Comparison of ENCODE assay signal across 11 cellular contexts in genomic region chr3:15964605-15965061, GRCh38.
DNase-seq lines count a peak whose midpoint lies in the region; ATAC-seq and TF ChIP-seq lines count a peak whose summit lies in the region.
"Had no signal": no experiment of that assay in that cellular context is flagged by ENCODE, and none has a peak within 500 bp of the region (broad histone marks: within the 10 kb centered on the region; RNA-seq: fewer than 3 reads in every experiment).

No MANE protein-coding gene starts in this region.

- H3K4me3 Mint-ChIP-seq in activated CD4-positive, alpha-beta T cell treated with anti-CD3 and anti-CD28 coated beads, Interleukin-2, amount 10 ng/mL, durations not matched to agents 7 days and 5 days, result no peak overlapping the region
- H3K4me3 Mint-ChIP-seq: CD8-positive, alpha-beta T cell had no signal

- no peaks in the 10 kb centered on the region for H3K4me1 Mint-ChIP-seq in activated CD4-positive, alpha-beta T cell treated with anti-CD3 and anti-CD28 coated beads, Interleukin-2, amount 10 ng/mL, durations not matched to agents 7 days and 5 days

- DNase-seq in AG04449 (ENCODE audit: low read depth, low spot score), result no peak
- peak; percentile 34 for DNase-seq in Karpas-422
- peak; percentile 69 for DNase-seq in astrocyte of the spinal cord (ENCODE audit: low read depth, low spot score)
- peak; percentile 14 for DNase-seq in medulla oblongata (ENCODE audit: extremely low spot score)
- DNase-seq in activated CD4-positive, alpha-beta T cell treated with anti-CD3 and anti-CD28 coated beads, Interleukin-2, amount 10 ng/mL, durations not matched to agents 7 days and 5 days, result no peak
- DNase-seq in NCI-H774 (lab: John Stamatoyannopoulos, UW), result no peak
- DNase-seq: CD8-positive, alpha-beta T cell; upper lobe of left lung had no signal

- no peaks in the 10 kb centered on the region for H3K4me1 ChIP-seq in Karpas-422 (ENCODE audit: low read length)
- H3K4me1 ChIP-seq: upper lobe of left lung had no signal

- no peaks in the 10 kb centered on the region for H3K9me3 Mint-ChIP-seq in activated CD4-positive, alpha-beta T cell treated with anti-CD3 and anti-CD28 coated beads, Interleukin-2, amount 10 ng/mL, durations not matched to agents 7 days and 5 days
- H3K9me3 Mint-ChIP-seq: CD8-positive, alpha-beta T cell had no signal

- no peak overlapping the region for H3K27ac ChIP-seq in Karpas-422 (ENCODE audit: low read length)
- H3K27ac ChIP-seq: KMS-11, upper lobe of left lung had no signal

- TF ChIP-seq CTCF in AG04449 (IDR thresholded peaks at IDR 0.05; ENCODE audit: insufficient read depth, low read length, missing control alignments) (no peak), astrocyte of the spinal cord (IDR thresholded peaks at IDR 0.05; ENCODE audit: low read depth, low read length) (no peak)

- peak overlapping the region; percentile 27 for H3K4me3 ChIP-seq in AG04449 (ENCODE audit: low read depth, low read length)
- H3K4me3 ChIP-seq in Karpas-422 (ENCODE audit: low read length), result no peak overlapping the region
- H3K4me3 ChIP-seq in astrocyte of the spinal cord (ENCODE audit: low read depth, low read length), result no peak overlapping the region
- H3K4me3 ChIP-seq: upper lobe of left lung had no signal

- ATAC-seq in HG03460 (IDR thresholded peaks at IDR 0.05; ENCODE audit: unreplicated experiment) (no peak), GM21423 (IDR thresholded peaks at IDR 0.05; ENCODE audit: unreplicated experiment) (no peak)
- ATAC-seq: CD8-positive, alpha-beta T cell had no signal

- no peak overlapping the region for H3K4me2 ChIP-seq in Karpas-422 (ENCODE audit: low read depth, low read length, poor library complexity, severe bottlenecking)
- H3K4me2 ChIP-seq: KMS-11 had no signal

- H3K36me3 ChIP-seq in Karpas-422 (ENCODE audit: insufficient read depth, low read length), result no peaks in the 10 kb centered on the region
- H3K36me3 ChIP-seq: upper lobe of left lung had no signal

- no peaks in the 10 kb centered on the region for H3K9me2 ChIP-seq in Karpas-422 (replicated peaks; ENCODE audit: insufficient read depth, low read length)

- H4K20me1 ChIP-seq in Karpas-422 (ENCODE audit: insufficient read depth, low read depth, low read length), result no peaks in the 10 kb centered on the region

- no peaks in the 10 kb centered on the region for H3K27me3 ChIP-seq in Karpas-422 (ENCODE audit: low read length)
- H3K27me3 ChIP-seq: upper lobe of left lung had no signal

- no peak overlapping the region for H2AFZ ChIP-seq in Karpas-422 (ENCODE audit: low read length)

- no peaks in the 10 kb centered on the region for H3K9me3 ChIP-seq in Karpas-422 (ENCODE audit: low read length)
- H3K9me3 ChIP-seq: upper lobe of left lung had no signal

- H3K9ac ChIP-seq in Karpas-422 (ENCODE audit: low read length), result no peak overlapping the region
- H3K9ac ChIP-seq: KMS-11 had no signal

- no peaks in the 10 kb centered on the region for H3K36me3 Mint-ChIP-seq in activated CD4-positive, alpha-beta T cell treated with anti-CD3 and anti-CD28 coated beads, Interleukin-2, amount 10 ng/mL, durations not matched to agents 7 days and 5 days (ENCODE audit: low read depth)
- H3K36me3 Mint-ChIP-seq: CD8-positive, alpha-beta T cell had no signal

- in situ Hi-C loops in astrocyte of the spinal cord (cut with HindIII; ENCODE audit: low sequenced_read_pairs), result no loop called here

- H3K27me3 Mint-ChIP-seq in activated CD4-positive, alpha-beta T cell treated with anti-CD3 and anti-CD28 coated beads, Interleukin-2, amount 10 ng/mL, durations not matched to agents 7 days and 5 days, result peaks cover 3% of the 10 kb centered on the region

- H3K79me2 ChIP-seq in Karpas-422 (ENCODE audit: low read length), result no peaks in the 10 kb centered on the region

- POLR2A ChIA-PET in AG04449 (lab: Yijun Ruan, JAX), result interaction anchor here (1.8 kb wide), 1 partner anchor 18 kb away, joined by 5 read pairs; no protein-coding TSS in a partner anchor
- POLR2A ChIA-PET in activated CD4-positive, alpha-beta T cell treated with anti-CD3 and anti-CD28 coated beads, Interleukin-2, amount 10 ng/mL, durations not matched to agents 7 days and 5 days (lab: Charles Lee), result no interaction called here

- CTCF ChIA-PET in AG04449 (lab: Yijun Ruan, JAX), result interaction anchor here (1.1 to 1.8 kb wide), 3 partner anchors 10 to 14 kb away, joined by 3 to 7 read pairs (median 3); no protein-coding TSS in a partner anchor
- CTCF ChIA-PET in activated CD4-positive, alpha-beta T cell treated with anti-CD3 and anti-CD28 coated beads, Interleukin-2, amount 10 ng/mL, durations not matched to agents 7 days and 5 days (lab: Charles Lee), result interaction anchor here (1.1 to 1.4 kb wide), 2 partner anchors 9 to 14 kb away, joined by 4 read pairs; no protein-coding TSS in a partner anchor

- H3K27ac Mint-ChIP-seq in activated CD4-positive, alpha-beta T cell treated with anti-CD3 and anti-CD28 coated beads, Interleukin-2, amount 10 ng/mL, durations not matched to agents 7 days and 5 days, result no peak overlapping the region
- H3K27ac Mint-ChIP-seq: CD8-positive, alpha-beta T cell had no signal

Comparison
In these comparisons a context has a peak if more than half of its experiments do, and no peak if none do; other contexts are left out.
1. DNase-seq: peak in Karpas-422 (single experiment), astrocyte of the spinal cord (single experiment) and medulla oblongata (single experiment); none in AG04449 (single experiment), activated CD4-positive, alpha-beta T cell treated with anti-CD3 and anti-CD28 coated beads, Interleukin-2, amount 10 ng/mL, durations not matched to agents 7 days and 5 days (single experiment) and NCI-H774 (single experiment).